ENCODE assay signal across 11 cellular contexts in the genomic region with DNA sequence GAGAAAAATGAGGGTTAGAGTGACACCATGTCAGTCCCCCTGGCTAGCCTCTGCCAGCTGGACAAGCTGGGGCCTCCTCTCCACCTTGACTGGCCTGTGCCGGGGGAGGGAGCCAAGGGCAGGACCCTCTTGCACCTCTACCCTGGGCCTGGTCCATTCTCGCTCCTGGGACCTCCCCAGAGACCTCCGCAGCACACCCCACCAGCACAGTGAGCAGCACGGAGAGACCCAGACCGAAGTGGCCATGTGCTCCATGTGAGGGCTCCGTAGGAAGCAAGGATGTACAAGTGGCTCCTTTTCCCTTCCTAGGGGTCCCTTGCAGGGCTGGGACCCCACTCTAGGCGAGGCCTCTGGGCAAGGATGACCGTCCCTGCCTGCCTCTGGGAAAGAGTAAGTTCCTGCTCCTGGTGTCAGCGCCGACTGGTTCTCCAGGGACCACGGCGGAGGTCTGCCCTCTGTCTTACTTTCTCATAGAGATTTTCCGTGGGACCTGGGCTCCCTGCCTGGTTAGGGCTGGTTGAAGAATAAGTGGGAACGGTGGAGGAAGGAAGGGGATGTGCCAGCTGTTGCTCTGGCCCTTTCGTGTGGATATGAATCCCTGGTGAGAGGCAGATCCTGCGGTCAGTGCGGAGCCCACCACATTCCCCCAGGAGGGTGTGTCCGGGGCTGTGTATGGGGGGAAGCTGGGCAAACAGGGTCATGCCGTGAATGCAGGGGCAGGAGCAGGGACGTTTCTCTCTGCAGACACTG.
DNase-seq lines count a peak whose midpoint lies in the region; ATAC-seq and TF ChIP-seq lines count a peak whose summit lies in the region.
"Had no signal": no experiment of that assay in that cellular context is flagged by ENCODE, and none has a peak within 500 bp of the region (broad histone marks: within the 10 kb centered on the region; RNA-seq: fewer than 3 reads in every experiment).

No MANE protein-coding gene starts in this region.

- no peak for ATAC-seq in gastroesophageal sphincter
- ATAC-seq in GM19467 (IDR thresholded peaks at IDR 0.05; ENCODE audit: unreplicated experiment) = no peak
- ATAC-seq in GM18520 (IDR thresholded peaks at IDR 0.05; ENCODE audit: unreplicated experiment) = no peak
- no peak for ATAC-seq in GM18873 (IDR thresholded peaks at IDR 0.05; ENCODE audit: low FRiP score, unreplicated experiment)
- ATAC-seq: stimulated activated naive CD8-positive, alpha-beta T cell treated with anti-CD3 and anti-CD28 coated beads, Interleukin-15, amount 100 ng/mL, for 72 hours had no signal

- POLR2A ChIA-PET in AG04450 (lab: Yijun Ruan, JAX) = interaction anchor here (1.2 kb wide), 1 partner anchor 14 kb away, joined by 3 read pairs; no protein-coding TSS in a partner anchor

- no peak for TF ChIP-seq POLR2A in gastroesophageal sphincter (IDR thresholded peaks at IDR 0.05)

- no peaks in the 10 kb centered on the region for H3K9me3 Mint-ChIP-seq in osteocyte (ENCODE audit: unreplicated experiment)
- H3K9me3 Mint-ChIP-seq: stimulated activated naive CD8-positive, alpha-beta T cell treated with anti-CD3 and anti-CD28 coated beads, Interleukin-15, amount 100 ng/mL, for 72 hours had no signal

- peaks cover 2% of the 10 kb centered on the region for H3K27me3 ChIP-seq in AG04450 (ENCODE audit: control insufficient read depth, insufficient read depth, low read length)
- no peaks in the 10 kb centered on the region for H3K27me3 ChIP-seq in WERI-Rb-1 (ENCODE audit: insufficient read depth, low read depth, severe bottlenecking)
- H3K27me3 ChIP-seq in gastroesophageal sphincter = no peaks in the 10 kb centered on the region

- peak overlapping the region; percentile 82 for H3K27ac Mint-ChIP-seq in osteocyte (ENCODE audit: unreplicated experiment)

- WGBS in gastroesophageal sphincter (ENCODE audit: low coverage in 1 of 2), 2 donors = 44 to 51% methylated on average over 3 to 10 of the region's 20 CpGs

- H3K4me1 ChIP-seq in gastroesophageal sphincter = peaks cover 0 to 43% (median 16%) of the 10 kb centered on the region in 3 donors

- no peak for DNase-seq in AG04450 (ENCODE audit: low read depth, low spot score)
- peak; percentile 8 for DNase-seq in WERI-Rb-1
- DNase-seq in osteocyte (ENCODE audit: extremely low spot score, unreplicated experiment) = no peak
- no peak for DNase-seq in HuH-7 (ENCODE audit: low spot score)
- DNase-seq: Kasumi-1, occipital lobe had no signal

- H3K27ac ChIP-seq in AG04450 (ENCODE audit: low read depth, low read length) (peak overlapping the region; percentile 65), WERI-Rb-1 (no peak overlapping the region), gastroesophageal sphincter (peak overlapping the region; percentile 4 to 83 (median 72))

- H3K4me1 Mint-ChIP-seq in osteocyte (ENCODE audit: unreplicated experiment) = peaks cover 61% of the 10 kb centered on the region

- no peak for TF ChIP-seq CTCF in AG04450 (IDR thresholded peaks at IDR 0.05; ENCODE audit: low read depth, low read length)
- no peak for TF ChIP-seq CTCF in WERI-Rb-1 (IDR thresholded peaks at IDR 0.05; ENCODE audit: low read depth, low read length)
- TF ChIP-seq CTCF in gastroesophageal sphincter (IDR thresholded peaks at IDR 0.05) = no peak
- TF ChIP-seq CTCF in osteocyte (IDR thresholded peaks at IDR 0.05) = no peak

- H3K4me3 ChIP-seq in AG04450 (ENCODE audit: low read depth, low read length) (no peak overlapping the region), WERI-Rb-1 (ENCODE audit: low read depth, low read length) (no peak overlapping the region), gastroesophageal sphincter (no peak overlapping the region)

- H3K36me3 ChIP-seq in WERI-Rb-1 (no peaks in the 10 kb centered on the region), gastroesophageal sphincter (no peaks in the 10 kb centered on the region)

- H3K36me3 Mint-ChIP-seq in osteocyte (ENCODE audit: unreplicated experiment) = no peaks in the 10 kb centered on the region

- no peak for TF ChIP-seq EP300 in gastroesophageal sphincter (IDR thresholded peaks at IDR 0.05)

- CTCF ChIA-PET in AG04450 (lab: Charles Lee) = no interaction called here

- peaks cover 10% of the 10 kb centered on the region for H3K9me3 ChIP-seq in AG04450 (ENCODE audit: control insufficient read depth, insufficient read depth, low read length)
- H3K9me3 ChIP-seq in WERI-Rb-1 (ENCODE audit: severe bottlenecking) = peaks cover 9% of the 10 kb centered on the region
- no peaks in the 10 kb centered on the region for H3K9me3 ChIP-seq in gastroesophageal sphincter

- no peak overlapping the region for H3K4me3 Mint-ChIP-seq in osteocyte (ENCODE audit: unreplicated experiment)
- H3K4me3 Mint-ChIP-seq: stimulated activated naive CD8-positive, alpha-beta T cell treated with anti-CD3 and anti-CD28 coated beads, Interleukin-15, amount 100 ng/mL, for 72 hours had no signal

- H3K27me3 Mint-ChIP-seq in osteocyte (ENCODE audit: unreplicated experiment) = no peaks in the 10 kb centered on the region
- H3K27me3 Mint-ChIP-seq: stimulated activated naive CD8-positive, alpha-beta T cell treated with anti-CD3 and anti-CD28 coated beads, Interleukin-15, amount 100 ng/mL, for 72 hours had no signal
